Comparison of ENCODE assay signal across 33 cellular contexts in the genomic region with DNA sequence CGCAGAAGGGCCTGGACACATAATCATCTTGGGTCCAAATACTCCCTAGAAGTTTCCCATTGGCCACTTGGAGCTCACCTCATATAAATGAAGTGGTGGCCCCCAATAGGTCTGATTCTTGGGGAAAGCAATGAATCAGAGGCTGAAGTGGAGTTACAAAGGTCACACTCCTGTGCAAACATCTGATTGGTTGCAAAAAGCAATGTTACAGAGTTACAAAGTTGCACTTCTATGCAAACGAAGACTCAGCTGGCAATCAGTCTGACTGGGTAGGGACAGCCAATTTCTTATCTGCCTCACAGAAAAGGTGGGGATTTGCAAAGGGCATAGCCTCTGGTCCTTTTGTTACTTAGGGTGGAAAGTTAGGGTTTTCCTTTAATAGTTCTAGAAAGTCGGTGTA.
"Had no signal": no experiment of that assay in that cellular context is flagged by ENCODE, and none has a peak within 500 bp of the region (broad histone marks: within the 10 kb centered on the region; RNA-seq: fewer than 3 reads in every experiment).

No MANE protein-coding gene starts in this region.

- DNase-seq: activated B cell treated with CpG ODN at 0.5 μM for 24 hours; activated CD4-positive, alpha-beta memory T cell treated with anti-CD3 and anti-CD28 coated beads, Interleukin-2, amount 10 ng/mL, durations not matched to agents 7 days and 5 days; activated CD4-positive, alpha-beta T cell treated with anti-CD3 and anti-CD28 coated beads for 4 hours; activated CD4-positive, CD25-positive, alpha-beta regulatory T cell treated with anti-CD3 and anti-CD28 coated beads, Interleukin-2, amount 50 U/mL, for 72 hours; activated CD8-positive, alpha-beta memory T cell treated with anti-CD3 and anti-CD28 coated beads for 24 hours; activated CD8-positive, alpha-beta memory T cell treated with anti-CD3 and anti-CD28 coated beads, Interleukin-2, amount 10 ng/mL, durations not matched to agents 7 days and 5 days; activated CD8-positive, alpha-beta memory T cell treated with anti-CD3 and anti-CD28 coated beads, Interleukin-2, amount 50 U/mL, for 48 hours; activated effector memory CD4-positive, alpha-beta T cell treated with anti-CD3 and anti-CD28 coated beads, Interleukin-2, amount 50 U/mL, for 16 hours; activated naive CD4-positive, alpha-beta T cell; activated T-cell treated with anti-CD3 and anti-CD28 coated beads, Interleukin-2, amount 50 U/mL, for 48 hours; adrenal gland; body of pancreas; caudate nucleus; Kasumi-1; KG1; MG63; NCI-H1048; NCI-H1436 treated with DMSO at 0.1 percent for 48 hours; NCI-H1694 treated with DMSO at 0.1 percent for 48 hours; NCI-H2029; NCI-H345; NCI-H524 treated with DMSO at 0.1 percent for 48 hours; PC-3; Peyer's patch; RPMI8226; SHP77 treated with DMSO at 0.1 percent for 48 hours; SK-N-SH; T-helper 1 cell; T-helper 2 cell; T-helper 9 cell had no signal

- H3K36me3 ChIP-seq: adrenal gland, Peyer's patch had no signal

- H3K27me3 ChIP-seq: adrenal gland, body of pancreas, MG63, Peyer's patch, SJSA1 had no signal

- ATAC-seq: activated CD8-positive, alpha-beta memory T cell treated with anti-CD3 and anti-CD28 coated beads, Interleukin-2, amount 10 ng/mL, durations not matched to agents 7 days and 5 days; activated naive CD4-positive, alpha-beta T cell treated with anti-CD3 and anti-CD28 coated beads, Interleukin-2, amount 50 U/mL, for 72 hours; body of pancreas; PC-3 had no signal

- H3K9me3 ChIP-seq: adrenal gland, body of pancreas, MG63, Peyer's patch, SK-N-SH had no signal

- H3K27ac ChIP-seq: adrenal gland, body of pancreas, Peyer's patch, SJSA1, VCaP had no signal

- H3K4me3 ChIP-seq: adrenal gland, body of pancreas, MG63, Peyer's patch, SJSA1 had no signal

- H3K9me2 ChIP-seq: SK-N-SH had no signal

- H3K27ac Mint-ChIP-seq: activated B cell treated with CpG ODN at 0.5 μM for 24 hours; activated CD4-positive, alpha-beta memory T cell treated with anti-CD3 and anti-CD28 coated beads, Interleukin-2, amount 10 ng/mL, durations not matched to agents 7 days and 5 days had no signal

- H3K4me2 ChIP-seq: SK-N-SH had no signal

- H3K9ac ChIP-seq: SK-N-SH had no signal

- H3K27me3 Mint-ChIP-seq: activated B cell treated with CpG ODN at 0.5 μM for 24 hours; activated CD4-positive, alpha-beta memory T cell treated with anti-CD3 and anti-CD28 coated beads, Interleukin-2, amount 10 ng/mL, durations not matched to agents 7 days and 5 days; activated CD8-positive, alpha-beta memory T cell treated with anti-CD3 and anti-CD28 coated beads, Interleukin-2, amount 10 ng/mL, durations not matched to agents 7 days and 5 days had no signal
